Comparison of ENCODE assay signal across 8 cellular contexts in genomic region chr3:130894130-130894872, GRCh38. TPM values are rescaled to one million over a fixed set of nuclear protein-coding genes. Genes with fewer than 3 reads are reported as not detected.
DNase-seq lines count a peak whose midpoint lies in the region; ATAC-seq, FAIRE-seq and TF ChIP-seq lines count a peak whose summit lies in the region.

No MANE protein-coding gene starts in this region.

- CTCF ChIA-PET in activated CD4-positive, alpha-beta T cell treated with anti-CD3 and anti-CD28 coated beads, Interleukin-2, amount 10 ng/mL, durations not matched to agents 7 days and 5 days (lab: Charles Lee), result interaction anchor here (0.6 to 2.3 kb wide), 13 partner anchors 35 to 195 kb away, joined by 3 to 13 read pairs (median 3); partner anchors contain the start of genes ASTE1, NEK11 and PIK3R4
- CTCF ChIA-PET in H1 (lab: Charles Lee; ENCODE audit: partially characterized antibody), result interaction anchor here (0.5 to 8.4 kb wide), 13 partner anchors 23 to 616 kb away, joined by 3 to 97 read pairs (median 4); no protein-coding TSS in a partner anchor

- no peak overlapping the region for H3K14ac ChIP-seq in H1 (ENCODE audit: insufficient read length)

- peaks cover 39% of the 10 kb centered on the region for H3K4me1 Mint-ChIP-seq in activated CD4-positive, alpha-beta T cell treated with anti-CD3 and anti-CD28 coated beads, Interleukin-2, amount 10 ng/mL, durations not matched to agents 7 days and 5 days

- H3K9ac ChIP-seq in H1 (replicated peaks in 1 of 4; ENCODE audit: extremely low read depth in 1 of 4, low read depth in 3 of 4, low read length in 3 of 4), result peak overlapping the region; percentile 49 to 74 (median 63)

- H2BK5ac ChIP-seq in H1 (ENCODE audit: low read depth, low read length), result no peak overlapping the region; the same call in 1 of the 2 replicates

- H2BK20ac ChIP-seq in H1 (ENCODE audit: low read length), result no peak overlapping the region

- H2BK12ac ChIP-seq in H1 (ENCODE audit: low read depth, low read length), result no peak overlapping the region

- H3K27ac ChIP-seq in H1 (ENCODE audit: low read depth, low read length) (no peak overlapping the region; the same call in 1 of the 2 replicates), mesodermal cell (ENCODE audit: low read depth, low read length, severe bottlenecking) (peak overlapping the region; percentile 82)

- H3K4me3 Mint-ChIP-seq in activated CD4-positive, alpha-beta T cell treated with anti-CD3 and anti-CD28 coated beads, Interleukin-2, amount 10 ng/mL, durations not matched to agents 7 days and 5 days, result peak overlapping the region; percentile 94

- H2AK5ac ChIP-seq in H1 (ENCODE audit: low read depth, low read length), result no peak overlapping the region

- peak overlapping the region; percentile 82 for H4K8ac ChIP-seq in H1 (ENCODE audit: extremely low read depth, insufficient read depth, low read length)

- peaks cover 4 to 49% of the 10 kb centered on the region in 2 experiments; a peak in 3 of 4 replicates for H3K79me2 ChIP-seq in H1 (ENCODE audit: control insufficient read depth in 1 of 2, insufficient read depth in 2 of 2, low read length in 2 of 2)

- no peak for TF ChIP-seq EP300 in H1 (IDR thresholded peaks at IDR 0.05; ENCODE audit: borderline replicate concordance in 1 of 2, low read depth in 2 of 2, low read length in 2 of 2)

- H4K5ac ChIP-seq in H1 (ENCODE audit: insufficient read length, low read depth, low read length), result peak overlapping the region; percentile 61

- no peaks in the 10 kb centered on the region for H3K9me3 ChIP-seq in H1 (ENCODE audit: insufficient read depth in 2 of 2, low read depth in 1 of 2, low read length in 1 of 2)
- no peaks in the 10 kb centered on the region for H3K9me3 ChIP-seq in mesodermal cell (ENCODE audit: control insufficient read depth, low read length)

- H2AFZ ChIP-seq in H1 (ENCODE audit: low read length), result no peak overlapping the region; the same call in 1 of the 2 replicates

- no peak for TF ChIP-seq RAD21 in H1 (IDR thresholded peaks at IDR 0.05 in 1 of 2, conservative IDR thresholded peaks at IDR 0.05 in 1 of 2; ENCODE audit: low read depth in 2 of 2, low read length in 2 of 2)

- no peaks in the 10 kb centered on the region for H3K36me3 ChIP-seq in H1 (ENCODE audit: control insufficient read depth in 2 of 4, insufficient read depth in 4 of 4, low read length in 3 of 4)
- no peaks in the 10 kb centered on the region for H3K36me3 ChIP-seq in mesodermal cell (ENCODE audit: control insufficient read depth, insufficient read depth, low read length)

- peaks cover 0 to 10% (median 5%) of the 10 kb centered on the region in 4 experiments; a peak in 5 of 7 replicates for H3K4me1 ChIP-seq in H1 (replicated peaks in 1 of 4; ENCODE audit: control insufficient read depth in 3 of 4, insufficient read depth in 4 of 4, low read length in 3 of 4)
- H3K4me1 ChIP-seq in mesodermal cell (ENCODE audit: control insufficient read depth, insufficient read depth, low read length, poor library complexity, severe bottlenecking), result peaks cover 19% of the 10 kb centered on the region

- H3K23me2 ChIP-seq in H1 (ENCODE audit: low read depth, low read length), result peaks cover 3% of the 10 kb centered on the region

- 0 out of 2 replicates have a peak, but pooled peaks cover 3% of the 10 kb centered on the region for H3K79me1 ChIP-seq in H1 (ENCODE audit: low read depth, low read length)

- H2BK15ac ChIP-seq in H1 (ENCODE audit: low read length), result no peak overlapping the region

- peak overlapping the region; percentile 42 for H3K56ac ChIP-seq in H1 (replicated peaks; ENCODE audit: insufficient read length, low read depth, low read length)

- FAIRE-seq in H1 (lab: Jason Lieb, UNC), result no peak
- FAIRE-seq in RCC 7860 (lab: Jason Lieb, UNC), result no peak

- H4K20me1 ChIP-seq in H1 (replicated peaks in 1 of 2; ENCODE audit: control insufficient read depth in 1 of 2, insufficient read depth in 2 of 2, low read length in 2 of 2), result peaks cover 0 to 4% of the 10 kb centered on the region in 2 experiments

- peak overlapping the region; percentile 40 to 75 for H3K4me2 ChIP-seq in H1 (ENCODE audit: insufficient read depth in 1 of 2, low read depth in 2 of 2, low read length in 2 of 2)

- H3K27me3 ChIP-seq in H1 (replicated peaks in 1 of 4; ENCODE audit: control insufficient read depth in 3 of 4, extremely low read depth in 1 of 4, insufficient read depth in 3 of 4, low read length in 3 of 4), result no peaks in the 10 kb centered on the region

- H3K27ac Mint-ChIP-seq in activated CD4-positive, alpha-beta T cell treated with anti-CD3 and anti-CD28 coated beads, Interleukin-2, amount 10 ng/mL, durations not matched to agents 7 days and 5 days, result peak overlapping the region; percentile 98

- DNase-seq in ELR (ENCODE audit: low read depth) (peak; percentile 46), Kasumi-1 (lab: John Stamatoyannopoulos, UW) (peak; percentile 34 to 40), H1 (ENCODE audit: low read depth in 1 of 2, low spot score in 2 of 2) (no peak), RCC 7860 (ENCODE audit: low spot score) (no peak)
- peak; percentile 50 for DNase-seq in activated CD4-positive, alpha-beta T cell treated with anti-CD3 and anti-CD28 coated beads, Interleukin-2, amount 10 ng/mL, durations not matched to agents 7 days and 5 days
- DNase-seq in stimulated activated CD8-positive, alpha-beta memory T cell treated with anti-CD3 and anti-CD28 coated beads, Interleukin-15, amount 100 ng/mL, for 4 hours (ENCODE audit: low read depth in 2 of 2), result peak; percentile 2 to 8

- peak; percentile 15 for ATAC-seq in GM21529 (IDR thresholded peaks at IDR 0.05; ENCODE audit: unreplicated experiment)

- peaks cover 5% of the 10 kb centered on the region for H3K36me3 Mint-ChIP-seq in activated CD4-positive, alpha-beta T cell treated with anti-CD3 and anti-CD28 coated beads, Interleukin-2, amount 10 ng/mL, durations not matched to agents 7 days and 5 days (ENCODE audit: low read depth)

- no peaks in the 10 kb centered on the region for H3K9me3 Mint-ChIP-seq in activated CD4-positive, alpha-beta T cell treated with anti-CD3 and anti-CD28 coated beads, Interleukin-2, amount 10 ng/mL, durations not matched to agents 7 days and 5 days

- no peak overlapping the region for H3K18ac ChIP-seq in H1 (ENCODE audit: extremely low read depth, low read length)

- H3K4me3 ChIP-seq in H1 (ENCODE audit: extremely low read depth in 1 of 4, insufficient read depth in 2 of 4, low read depth in 3 of 4, low read length in 4 of 4) (peak overlapping the region; percentile 78 to 86 (median 85)), mesodermal cell (ENCODE audit: extremely low read depth, insufficient read depth, low read length, poor library complexity, severe bottlenecking) (peak overlapping the region; percentile 94)

- H4K91ac ChIP-seq in H1 (replicated peaks; ENCODE audit: insufficient read length, low read length), result no peak overlapping the region

- H3K23ac ChIP-seq in H1 (ENCODE audit: insufficient read length), result no peak overlapping the region

- POLR2A ChIA-PET in activated CD4-positive, alpha-beta T cell treated with anti-CD3 and anti-CD28 coated beads, Interleukin-2, amount 10 ng/mL, durations not matched to agents 7 days and 5 days (lab: Charles Lee), result interaction anchor here (0.6 to 1.2 kb wide), 5 partner anchors 44 to 147 kb away, joined by 3 to 6 read pairs (median 3); partner anchors contain the start of genes ASTE1 and NEK11
- POLR2A ChIA-PET in H1 (lab: Charles Lee; ENCODE audit: partially characterized antibody), result interaction anchor here (0.7 to 3.1 kb wide), 12 partner anchors 9 to 194 kb away, joined by 3 to 9 read pairs (median 4); no protein-coding TSS in a partner anchor

- WGBS in H1 (ENCODE audit: extremely low coverage in 1 of 2, insufficient coverage in 1 of 2, insufficient read length in 1 of 2, insufficient replicate concordance in 2 of 2, low coverage in 1 of 2, low lambda C conversion rate in 2 of 2, missing lambda C conversion rate in 1 of 2), 2 experiments, result 1% methylated on average over 24 of the region's 52 CpGs; no CpG with 5 or more reads in 1 of the 2 experiments
- WGBS in mesodermal cell (ENCODE audit: insufficient coverage in 2 of 2), 2 experiments, result 0 to 1% methylated on average over 15 to 21 of the region's 52 CpGs

- TF ChIP-seq POLR2A in H1 (IDR thresholded peaks at IDR 0.05; ENCODE audit: control extremely low read depth in 1 of 2, low read depth in 2 of 2, low read length in 2 of 2), result no peak; a peak in 1 of 3 replicates

- no peaks in the 10 kb centered on the region for H3K27me3 Mint-ChIP-seq in activated CD4-positive, alpha-beta T cell treated with anti-CD3 and anti-CD28 coated beads, Interleukin-2, amount 10 ng/mL, durations not matched to agents 7 days and 5 days

- peak overlapping the region; percentile 59 for H3K4ac ChIP-seq in H1 (replicated peaks; ENCODE audit: insufficient read length, low read depth, low read length)

- H2BK120ac ChIP-seq in H1 (replicated peaks; ENCODE audit: low read depth, low read length), result no peak overlapping the region

- no peak for TF ChIP-seq CTCF in H1 (IDR thresholded peaks at IDR 0.05; ENCODE audit: control extremely low read depth in 1 of 3, insufficient read depth in 1 of 3, low read depth in 1 of 3, low read length in 3 of 3)

TF ChIP-seq in H1, 55 proteins besides CTCF, POLR2A, EP300 and RAD21 (continues in another document):
- peak; percentile 93 for TF ChIP-seq KDM4A (IDR thresholded peaks at IDR 0.05; ENCODE audit: low read depth, low read length, severe bottlenecking)
- no peak for TF ChIP-seq GABPA (IDR thresholded peaks at IDR 0.05; ENCODE audit: borderline replicate concordance, insufficient read depth, low read length)
- TF ChIP-seq POU5F1 (IDR thresholded peaks at IDR 0.05; ENCODE audit: low read depth, low read length), result no peak
- TF ChIP-seq ASH2L (IDR thresholded peaks at IDR 0.05; ENCODE audit: low read length), result peak; percentile 82
- no peak for TF ChIP-seq SUZ12 (IDR thresholded peaks at IDR 0.05; ENCODE audit: low read length)
- no peak for TF ChIP-seq TCF12 (IDR thresholded peaks at IDR 0.05; ENCODE audit: low read depth, low read length)
- peak; percentile 43; the same call in 1 of the 2 replicates for TF ChIP-seq PHF8 (conservative IDR thresholded peaks at IDR 0.05; ENCODE audit: low read depth, low read length)

RNA-seq across cellular contexts. Expression of gene ATP2C1, which starts 0.4 kb away (rescaled TPM):
- 10 to 100 TPM; 58.4 to 58.5 TPM for total RNA-seq in activated CD4-positive, alpha-beta T cell treated with anti-CD3 and anti-CD28 coated beads, Interleukin-2, amount 10 ng/mL, durations not matched to agents 7 days and 5 days
- 68.5 and 70.2 TPM in 2 replicates for total RNA-seq in H1 (2021; fragmentation: NEBNext Ultra II Directional; extraction: Animal tissue kit (Norgen Biotek cat#: 25700))
- 25.4 and 50.7 TPM in 2 replicates for polyA plus RNA-seq in H1 (2011; rRNA removed)
- polyA plus RNA-seq in H1 (2011; cell fraction: cytosol; rRNA removed), result 40.7 TPM
- 14.9 TPM for polyA plus RNA-seq in H1 (2011; cell fraction: nucleus; rRNA removed)
- 38.0 to 75.0 TPM (median 49.4 TPM) in 4 replicates for polyA plus RNA-seq in H1 (2012, experiment 1 of 2)
- 4.0 TPM for polyA plus RNA-seq in H1 (2012, experiment 2 of 2)
- 55.1 TPM for polyA plus RNA-seq in H1 (2013, experiment 1 of 2)
- polyA plus RNA-seq in H1 (2013, experiment 2 of 2), result 62.9 TPM
- polyA minus RNA-seq in H1 (2011; rRNA and poly(A)+ RNA removed), result 73.8 and 103 TPM in 2 replicates
- polyA minus RNA-seq in H1 (2011; cell fraction: cytosol; rRNA and poly(A)+ RNA removed), result 47.3 TPM
- polyA minus RNA-seq in H1 (2011; cell fraction: nucleus; rRNA and poly(A)+ RNA removed), result 50.2 TPM
- polyA plus RNA-seq in mesodermal cell (2013, experiment 1 of 2), result 63.5 TPM
- polyA plus RNA-seq in mesodermal cell (2013, experiment 2 of 2), result 65.7 TPM

Comparison
In these comparisons a context has a peak if more than half of its experiments do, and no peak if none do; other contexts are left out.
1. DNase-seq: peak in ELR (single experiment), Kasumi-1 (2 of 2), activated CD4-positive, alpha-beta T cell treated with anti-CD3 and anti-CD28 coated beads, Interleukin-2, amount 10 ng/mL, durations not matched to agents 7 days and 5 days (single experiment) and stimulated activated CD8-positive, alpha-beta memory T cell treated with anti-CD3 and anti-CD28 coated beads, Interleukin-15, amount 100 ng/mL, for 4 hours (2 of 2); none in H1 (0 of 2) and RCC 7860 (single experiment).